In genomic region chr19:3252650-3253049, GRCh38 we compare ENCODE assay signal across 2 cellular contexts.
TF ChIP-seq lines count a peak whose summit lies in the region.

No MANE protein-coding gene starts in this region.

TF ChIP-seq in HepG2, 621 proteins besides CTCF, POLR2A, EP300 and RAD21:
- TF ChIP-seq ZNF121 (CRISPR knock-in tag; IDR thresholded peaks at IDR 0.05) (no peak), ZNF768 (CRISPR knock-in tag; IDR thresholded peaks at IDR 0.05) (peak; percentile 87)

TF ChIP-seq in H1, 55 proteins besides CTCF, POLR2A, EP300 and RAD21:
- TF ChIP-seq TCF12 (IDR thresholded peaks at IDR 0.05; ENCODE audit: low read depth, low read length) (no peak), KDM1A (IDR thresholded peaks at IDR 0.05; ENCODE audit: borderline replicate concordance, low read length) (0 out of 2 replicates have a peak, but pooled peaks have one; percentile 45)
